1 cellular context compared by ENCODE assay signal in genomic region chr1:27915082-27915575, GRCh38.
TF ChIP-seq lines count a peak whose summit lies in the region.

No MANE protein-coding gene starts in this region.

TF ChIP-seq in K562, 482 proteins besides CTCF, POLR2A, EP300 and RAD21 (continued from another document and continues in another):
- no peak for TF ChIP-seq XRCC4 (IDR thresholded peaks at IDR 0.05; ENCODE audit: extremely low read depth, insufficient read depth, insufficient read length)
- TF ChIP-seq SNIP1 (IDR thresholded peaks at IDR 0.05; ENCODE audit: low read depth): no peak
- TF ChIP-seq STAT6 (CRISPR knock-in tag; IDR thresholded peaks at IDR 0.05): peak; percentile 14; the same call in 1 of the 2 replicates
- TF ChIP-seq POLR2AphosphoS2 (IDR thresholded peaks at IDR 0.05; ENCODE audit: low read length): no peak
- no peak for TF ChIP-seq SIX5 (IDR thresholded peaks at IDR 0.05; ENCODE audit: borderline replicate concordance in 1 of 2, insufficient read depth in 1 of 2, low read depth in 1 of 2, low read length in 2 of 2)
- no peak for TF ChIP-seq CXXC5 (CRISPR knock-in tag; IDR thresholded peaks at IDR 0.05)
- TF ChIP-seq NBN (IDR thresholded peaks at IDR 0.05; ENCODE audit: low read depth): no peak
- TF ChIP-seq CSDE1 (IDR thresholded peaks at IDR 0.05): 0 out of 4 replicates have a peak, but pooled peaks of 1 of the 2 experiments have one; percentile 1
- TF ChIP-seq MAFG (tag; conservative IDR thresholded peaks at IDR 0.05): no peak
- no peak for TF ChIP-seq ZBTB5 (IDR thresholded peaks at IDR 0.05)
- no peak for TF ChIP-seq ZNF280B (CRISPR knock-in tag; IDR thresholded peaks at IDR 0.05)
- no peak for TF ChIP-seq MCM5 (IDR thresholded peaks at IDR 0.05; ENCODE audit: low read depth)
- TF ChIP-seq ZNF518B (CRISPR knock-in tag; IDR thresholded peaks at IDR 0.05): no peak
- TF ChIP-seq FOXA1 (IDR thresholded peaks at IDR 0.05; ENCODE audit: borderline replicate concordance): no peak
- TF ChIP-seq SMAD2 (IDR thresholded peaks at IDR 0.05; ENCODE audit: low read depth, low read length): no peak
- no peak for TF ChIP-seq GABPB2 (CRISPR knock-in tag; conservative IDR thresholded peaks at IDR 0.05)
- no peak for TF ChIP-seq RBM17 (IDR thresholded peaks at IDR 0.05; ENCODE audit: borderline replicate concordance, low read depth, low read length)
- TF ChIP-seq NRF1 (conservative IDR thresholded peaks at IDR 0.05 in 1 of 2, IDR thresholded peaks at IDR 0.05 in 1 of 2): no peak
- peak; percentile 56; the same call in 1 of the 2 replicates for TF ChIP-seq ZNF263 (CRISPR knock-in tag; IDR thresholded peaks at IDR 0.05; ENCODE audit: borderline replicate concordance)
- no peak for TF ChIP-seq ZNF780A (CRISPR knock-in tag; IDR thresholded peaks at IDR 0.05)
- no peak for TF ChIP-seq SRSF9 (IDR thresholded peaks at IDR 0.05; ENCODE audit: borderline replicate concordance, low read depth, low read length)
- TF ChIP-seq HBP1 (CRISPR knock-in tag; IDR thresholded peaks at IDR 0.05): no peak
- TF ChIP-seq ZNF197 (CRISPR knock-in tag; IDR thresholded peaks at IDR 0.05; ENCODE audit: low read depth): peak; percentile 31; the same call in 1 of the 2 replicates
- TF ChIP-seq TAF7 (tag; IDR thresholded peaks at IDR 0.05): peak; percentile 57; the same call in 1 of the 2 replicates
- no peak for TF ChIP-seq ZBTB11 (CRISPR knock-in tag; IDR thresholded peaks at IDR 0.05)
- no peak for TF ChIP-seq SETDB1 (IDR thresholded peaks at IDR 0.05; ENCODE audit: low read length)
- TF ChIP-seq ZBTB8A (IDR thresholded peaks at IDR 0.05; ENCODE audit: partially characterized antibody): no peak
- no peak for TF ChIP-seq DMBX1 (CRISPR knock-in tag; IDR thresholded peaks at IDR 0.05; ENCODE audit: borderline replicate concordance)
- peak; percentile 36; the same call in 1 of the 2 replicates for TF ChIP-seq PREB (CRISPR knock-in tag; IDR thresholded peaks at IDR 0.05)
- TF ChIP-seq ZNF212 (CRISPR knock-in tag; IDR thresholded peaks at IDR 0.05): no peak
- TF ChIP-seq KHSRP (IDR thresholded peaks at IDR 0.05): no peak
- no peak for TF ChIP-seq MED1 (CRISPR knock-in tag; IDR thresholded peaks at IDR 0.05; ENCODE audit: borderline replicate concordance)
- TF ChIP-seq FOXJ2 (tag; IDR thresholded peaks at IDR 0.05): no peak
- no peak for TF ChIP-seq TCF7L2 (IDR thresholded peaks at IDR 0.05; ENCODE audit: low read depth, low read length)
- no peak for TF ChIP-seq ETV6 (IDR thresholded peaks at IDR 0.05; ENCODE audit: borderline replicate concordance in 1 of 2, low read depth in 2 of 2, low read length in 1 of 2)
- TF ChIP-seq ETV6 (CRISPR knock-in tag; IDR thresholded peaks at IDR 0.05; ENCODE audit: borderline replicate concordance): peak; percentile 71
- 0 out of 2 replicates have a peak, but pooled peaks have one; percentile 1 for TF ChIP-seq SREBF1 (IDR thresholded peaks at IDR 0.05; ENCODE audit: borderline replicate concordance, low read depth, low read length)
- TF ChIP-seq BCL6 (CRISPR knock-in tag; IDR thresholded peaks at IDR 0.05): no peak
- TF ChIP-seq ZNF551 (CRISPR knock-in tag; IDR thresholded peaks at IDR 0.05): no peak
- no peak for TF ChIP-seq DDX20 (tag; IDR thresholded peaks at IDR 0.05; ENCODE audit: low read depth)
- no peak for TF ChIP-seq CCNT2 (IDR thresholded peaks at IDR 0.05; ENCODE audit: borderline replicate concordance, extremely low read depth, insufficient read length, low read depth, low read length)
- no peak for TF ChIP-seq GTF3C2 (IDR thresholded peaks at IDR 0.05; ENCODE audit: borderline replicate concordance, extremely low read depth, insufficient read length)
- TF ChIP-seq RUNX1 (IDR thresholded peaks at IDR 0.05; ENCODE audit: low read depth): no peak
- no peak for TF ChIP-seq DPF2 (IDR thresholded peaks at IDR 0.05)
- TF ChIP-seq TOE1 (IDR thresholded peaks at IDR 0.05; ENCODE audit: borderline replicate concordance): 0 out of 2 replicates have a peak, but pooled peaks have one; percentile 21
- no peak for TF ChIP-seq TOE1 (CRISPR knock-in tag; IDR thresholded peaks at IDR 0.05; ENCODE audit: borderline replicate concordance, low read depth)
- TF ChIP-seq ZNF12 (CRISPR knock-in tag; IDR thresholded peaks at IDR 0.05): no peak; the same call in 1 of the 2 replicates
